Comparison of ENCODE assay signal across 12 cellular contexts in genomic region chr6:139925894-139926641, GRCh38.
DNase-seq lines count a peak whose midpoint lies in the region; ATAC-seq, FAIRE-seq and TF ChIP-seq lines count a peak whose summit lies in the region.
"Had no signal": no experiment of that assay in that cellular context is flagged by ENCODE, and none has a peak within 500 bp of the region (broad histone marks: within the 10 kb centered on the region; RNA-seq: fewer than 3 reads in every experiment).

No MANE protein-coding gene starts in this region.

- H3K9ac ChIP-seq in mesenchymal stem cell (ENCODE audit: low read length) (peak overlapping the region; percentile 74), GM23248 (no peak overlapping the region)

- BruUV-seq in A673 (replicated peaks; lab: Mats Ljungman, UMichigan) = no TSS peak

- peak overlapping the region; percentile 9 for H2BK5ac ChIP-seq in mesenchymal stem cell (ENCODE audit: low read depth, low read length, poor library complexity, severe bottlenecking)

- H4K91ac ChIP-seq in mesenchymal stem cell (ENCODE audit: low read length) = no peak overlapping the region

- no peak for TF ChIP-seq CTCF in A673 (conservative IDR thresholded peaks at IDR 0.05; ENCODE audit: low read depth, low read length)
- no peak for TF ChIP-seq CTCF in body of pancreas (IDR thresholded peaks at IDR 0.05)
- TF ChIP-seq CTCF in breast epithelium (IDR thresholded peaks at IDR 0.05) = no peak

- H2BK120ac ChIP-seq in mesenchymal stem cell (ENCODE audit: low read depth, low read length) = no peak overlapping the region

- H3K27ac ChIP-seq in A673 (ENCODE audit: low read depth, low read length, poor library complexity, severe bottlenecking) (no peak overlapping the region), body of pancreas (no peak overlapping the region), mesenchymal stem cell (ENCODE audit: low read length, poor library complexity, severe bottlenecking) (peak overlapping the region; percentile 58), GM23248 (no peak overlapping the region), breast epithelium (peak overlapping the region in 1 of 2 donors; percentile 41)
- H3K27ac ChIP-seq in effector memory CD4-positive, alpha-beta T cell (ENCODE audit: insufficient read depth, low read length, poor library complexity, severe bottlenecking) = no peak overlapping the region
- H3K27ac ChIP-seq: spleen had no signal

- no peak overlapping the region for H3K23ac ChIP-seq in mesenchymal stem cell (ENCODE audit: low read length in 2 of 2)

- no peak overlapping the region for H2AK5ac ChIP-seq in mesenchymal stem cell (ENCODE audit: low read length, severe bottlenecking)

- H3K9me2 ChIP-seq in GM23248 (ENCODE audit: insufficient read depth) = no peaks in the 10 kb centered on the region

- no peaks in the 10 kb centered on the region for H4K20me1 ChIP-seq in GM23248 (ENCODE audit: insufficient read depth)

- H3K14ac ChIP-seq in mesenchymal stem cell (ENCODE audit: low read length in 2 of 2) = no peak overlapping the region

- H3K18ac ChIP-seq in mesenchymal stem cell (ENCODE audit: low read depth in 1 of 2, low read length in 2 of 2) = peak overlapping the region; percentile 31 to 85

- H3K4me1 ChIP-seq in A673 (ENCODE audit: insufficient read depth, low read length, poor library complexity, severe bottlenecking) = peaks cover 9% of the 10 kb centered on the region
- no peaks in the 10 kb centered on the region for H3K4me1 ChIP-seq in body of pancreas
- no peaks in the 10 kb centered on the region for H3K4me1 ChIP-seq in mesenchymal stem cell (ENCODE audit: control insufficient read depth, insufficient read depth, low read depth, low read length)
- H3K4me1 ChIP-seq in effector memory CD4-positive, alpha-beta T cell (ENCODE audit: control insufficient read depth, insufficient read depth, low read length, poor library complexity, severe bottlenecking) = no peaks in the 10 kb centered on the region
- H3K4me1 ChIP-seq in GM23248 (ENCODE audit: insufficient read depth) = peaks cover 16% of the 10 kb centered on the region
- no peaks in the 10 kb centered on the region for H3K4me1 ChIP-seq in breast epithelium

- CTCF ChIA-PET in A673 (lab: Charles Lee) = no interaction called here

- no peaks in the 10 kb centered on the region for H3K36me3 ChIP-seq in A673 (ENCODE audit: insufficient read depth, low read length, poor library complexity, severe bottlenecking)
- H3K36me3 ChIP-seq in body of pancreas (replicated peaks in 1 of 2; ENCODE audit: insufficient read depth in 1 of 2, low read depth in 2 of 2) = no peaks in the 10 kb centered on the region
- H3K36me3 ChIP-seq in mesenchymal stem cell (ENCODE audit: control insufficient read depth in 1 of 2, insufficient read depth in 2 of 2, low read depth in 1 of 2, low read length in 2 of 2) = no peaks in the 10 kb centered on the region
- no peaks in the 10 kb centered on the region for H3K36me3 ChIP-seq in effector memory CD4-positive, alpha-beta T cell (ENCODE audit: control insufficient read depth, insufficient read depth, low read length)
- no peaks in the 10 kb centered on the region for H3K36me3 ChIP-seq in GM23248 (ENCODE audit: low read depth)
- H3K36me3 ChIP-seq in breast epithelium = no peaks in the 10 kb centered on the region
- H3K36me3 ChIP-seq: spleen had no signal

- no peaks in the 10 kb centered on the region for H3K27me3 ChIP-seq in A673 (replicated peaks; ENCODE audit: insufficient read depth, low read depth, low read length, poor library complexity)
- H3K27me3 ChIP-seq in body of pancreas = no peaks in the 10 kb centered on the region
- H3K27me3 ChIP-seq in mesenchymal stem cell (ENCODE audit: control insufficient read depth in 1 of 2, insufficient read depth in 1 of 2, low read length in 2 of 2) = no peaks in the 10 kb centered on the region
- no peaks in the 10 kb centered on the region for H3K27me3 ChIP-seq in effector memory CD4-positive, alpha-beta T cell (replicated peaks; ENCODE audit: control insufficient read depth, insufficient read depth, low read length, poor library complexity, severe bottlenecking)
- no peaks in the 10 kb centered on the region for H3K27me3 ChIP-seq in GM23248 (replicated peaks; ENCODE audit: insufficient read depth)
- H3K27me3 ChIP-seq in breast epithelium = no peaks in the 10 kb centered on the region
- H3K27me3 ChIP-seq: spleen had no signal

- ATAC-seq in body of pancreas = peak; percentile 24
- ATAC-seq: stimulated activated memory B cell treated with anti-CD40 and anti-IgM and Interleukin-4, amounts not matched to agents 10 μg/mL and 1 μg/mL and 100 μg/mL, for 72 hours had no signal

- no peak for FAIRE-seq in frontal cortex (lab: Jason Lieb, UNC)

- in situ Hi-C loops in GM23248 (cut with MboI) = no loop called here

- 60 to 73% methylated on average over 11 of the region's 11 CpGs for WGBS in body of pancreas, 2 donors
- 13% methylated on average over 10 of the region's 11 CpGs for whole genome bisulfite sequencing in mesenchymal stem cell
- WGBS in GM23248 (ENCODE audit: low coverage in 1 of 2, low lambda C conversion rate in 2 of 2, missing lambda C conversion rate in 2 of 2), 2 experiments = 70 to 71% methylated on average over 11 of the region's 11 CpGs

- H3K4me2 ChIP-seq in mesenchymal stem cell (ENCODE audit: low read length, poor library complexity, severe bottlenecking) (no peak overlapping the region), GM23248 (ENCODE audit: unreplicated experiment) (no peak overlapping the region)

- H3K4me3 ChIP-seq in A673 (ENCODE audit: low read depth, low read length, poor library complexity, severe bottlenecking) (no peak overlapping the region), body of pancreas (no peak overlapping the region), mesenchymal stem cell (ENCODE audit: insufficient read depth in 1 of 2, low read depth in 1 of 2, low read length in 2 of 2) (peak overlapping the region in 1 of 2 experiments; percentile 48), GM23248 (no peak overlapping the region), breast epithelium (no peak overlapping the region)
- no peak overlapping the region for H3K4me3 ChIP-seq in effector memory CD4-positive, alpha-beta T cell (ENCODE audit: insufficient read depth, low read depth, low read length, poor library complexity, severe bottlenecking)
- H3K4me3 ChIP-seq: spleen had no signal

- peak overlapping the region; percentile 7 to 22 for H2BK12ac ChIP-seq in mesenchymal stem cell (ENCODE audit: low read length in 2 of 2)

- H4K8ac ChIP-seq in mesenchymal stem cell (ENCODE audit: low read length) = peak overlapping the region; percentile 16

- intact Hi-C loops in A673 (cut with micrococcal nuclease; ENCODE audit: unreplicated experiment) = no loop called here
- intact Hi-C loops in body of pancreas (cut with DNase I) = no loop called here
- intact Hi-C loops in breast epithelium (cut with DNase I; ENCODE audit: low total_unique reads) = no loop called here

- peak overlapping the region in 1 of 2 experiments; percentile 12 for H3K4ac ChIP-seq in mesenchymal stem cell (ENCODE audit: low read depth in 1 of 2, low read length in 2 of 2)

- DNase-seq in A673 (ENCODE audit: low spot score) (peak; percentile 26), NCI-H1092 treated with DMSO at 0.1 percent for 48 hours (lab: John Stamatoyannopoulos, UW) (peak; percentile 66), body of pancreas (peak in 2 of 4 donors; percentile 10 to 24), mesenchymal stem cell (peak; percentile 88), frontal cortex (ENCODE audit: low spot score in 2 of 2) (no peak), GM23248 (no peak), breast epithelium (ENCODE audit: low spot score in 2 of 2) (no peak)
- DNase-seq in effector memory CD4-positive, alpha-beta T cell = no peak
- DNase-seq: activated B cell treated with CpG ODN at 0.5 μM for 24 hours; NK-92 treated with Interleukin-12 subunit alpha and Interleukin-12 subunit beta, amount 100 ng/mL, for 24 hours; spleen had no signal

- no peak overlapping the region for H2AFZ ChIP-seq in mesenchymal stem cell (ENCODE audit: low read depth, low read length)
- no peak overlapping the region for H2AFZ ChIP-seq in GM23248

- no peaks in the 10 kb centered on the region for H3K79me1 ChIP-seq in mesenchymal stem cell (replicated peaks; ENCODE audit: low read length, poor library complexity, severe bottlenecking)

- TF ChIP-seq POLR2A in body of pancreas (IDR thresholded peaks at IDR 0.05) (no peak), breast epithelium (IDR thresholded peaks at IDR 0.05) (no peak)

- no peaks in the 10 kb centered on the region for H3K9me3 ChIP-seq in A673 (ENCODE audit: low read depth, low read length, poor library complexity, severe bottlenecking)
- no peaks in the 10 kb centered on the region for H3K9me3 ChIP-seq in body of pancreas
- H3K9me3 ChIP-seq in mesenchymal stem cell (ENCODE audit: control insufficient read depth, low read length) = no peaks in the 10 kb centered on the region
- no peaks in the 10 kb centered on the region for H3K9me3 ChIP-seq in effector memory CD4-positive, alpha-beta T cell (ENCODE audit: control insufficient read depth, low read length)
- no peaks in the 10 kb centered on the region for H3K9me3 ChIP-seq in GM23248 (ENCODE audit: low read depth)
- no peaks in the 10 kb centered on the region for H3K9me3 ChIP-seq in breast epithelium
- H3K9me3 ChIP-seq: spleen had no signal

- H3F3A ChIP-seq in GM23248 (ENCODE audit: insufficient read depth) = peaks cover 9% of the 10 kb centered on the region; the same call in 1 of the 2 replicates

- H2BK15ac ChIP-seq in mesenchymal stem cell (ENCODE audit: low read depth, poor library complexity, severe bottlenecking) = no peak overlapping the region

- POLR2A ChIA-PET in A673 (lab: Charles Lee; ENCODE audit: low non-redundant PET) = no interaction called here

- no peaks in the 10 kb centered on the region for H3K79me2 ChIP-seq in GM23248 (ENCODE audit: insufficient read depth)

Comparison
In these comparisons a context has a peak if more than half of its experiments do, and no peak if none do; other contexts are left out.
1. DNase-seq: peak in A673 (single experiment), NCI-H1092 treated with DMSO at 0.1 percent for 48 hours (single experiment) and mesenchymal stem cell (single experiment); none in frontal cortex (0 of 2), effector memory CD4-positive, alpha-beta T cell (0 of 3), GM23248 (single experiment) and breast epithelium (0 of 2).